Comparison of ENCODE assay signal across 23 cellular contexts in the genomic region with DNA sequence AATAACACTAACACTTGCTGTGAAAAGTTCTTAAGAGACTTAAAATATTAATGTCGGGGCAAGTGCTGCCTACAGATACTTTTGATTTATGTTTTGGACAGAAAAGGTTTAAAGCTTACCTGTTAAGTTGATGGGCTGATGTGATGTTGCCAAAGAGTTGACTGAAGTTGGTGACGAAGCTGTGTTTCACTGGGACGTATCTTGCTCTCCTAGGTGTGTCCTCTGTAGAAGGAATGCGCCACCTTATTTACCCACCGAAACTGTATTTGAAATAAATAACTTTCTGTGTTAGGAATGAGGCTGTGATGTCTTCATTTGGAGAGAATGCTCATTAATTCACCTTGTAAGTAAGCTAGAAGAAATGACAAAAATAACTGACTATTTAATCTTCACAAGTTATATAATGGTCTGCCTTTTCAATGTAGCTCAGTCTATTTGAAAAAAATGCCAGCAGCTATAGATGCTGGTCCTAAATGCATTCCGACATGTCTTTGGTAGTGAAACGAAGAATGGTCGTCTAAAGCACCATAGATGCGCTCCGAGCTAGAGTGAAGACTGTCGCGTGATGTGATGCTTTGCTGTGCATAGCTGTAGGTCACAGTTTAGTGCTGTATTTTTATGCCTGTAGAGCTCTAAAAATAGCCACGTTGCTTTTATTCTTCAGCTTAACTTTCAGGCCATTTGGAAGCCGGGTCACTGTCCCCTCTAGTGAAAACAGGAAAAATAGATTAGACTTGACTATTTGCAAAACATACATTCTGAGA. TPM values are rescaled to one million over a fixed set of nuclear protein-coding genes. Genes with fewer than 3 reads are reported as not detected.
DNase-seq lines count a peak whose midpoint lies in the region; ATAC-seq, FAIRE-seq and TF ChIP-seq lines count a peak whose summit lies in the region.
"Had no signal": no experiment of that assay in that cellular context is flagged by ENCODE, and none has a peak within 500 bp of the region (broad histone marks: within the 10 kb centered on the region; RNA-seq: fewer than 3 reads in every experiment).

A gene (minus strand): TSS at position 557 of the 764 bp plus-strand sequence. CDS start 834 bp downstream, outside the sequence.

- H3K27me3 Mint-ChIP-seq in endothelial cell (ENCODE audit: unreplicated experiment), result no peaks in the 10 kb centered on the region

- DNase-seq in HepG2 (ENCODE audit: low spot score) (no peak), right lobe of liver (no peak), heart right ventricle (peak in 1 of 2 donors; percentile 17), right cardiac atrium (no peak), dorsolateral prefrontal cortex (no peak), endothelial cell (ENCODE audit: low spot score) (no peak)
- DNase-seq: Caco-2; CD8-positive, alpha-beta memory T cell; DMS 273 treated with DMSO at 0.1 percent for 48 hours; DMS79; GM23248 had no signal

- TF ChIP-seq CTCF in HepG2 (CRISPR knock-in tag; IDR thresholded peaks at IDR 0.05) (no peak), right lobe of liver (IDR thresholded peaks at IDR 0.05) (no peak), heart right ventricle (IDR thresholded peaks at IDR 0.05) (no peak), dorsolateral prefrontal cortex (IDR thresholded peaks at IDR 0.05 in 54 of 56, conservative IDR thresholded peaks at IDR 0.05 in 2 of 56; ENCODE audit: low read depth in 1 of 56, partially characterized antibody in 56 of 56) (no peak), endothelial cell (IDR thresholded peaks at IDR 0.05; ENCODE audit: unreplicated experiment) (no peak)

- no peak within 1 kb of the TSS for H2AFZ ChIP-seq in HepG2 (ENCODE audit: low read length)
- H2AFZ ChIP-seq: GM23248 had no signal

- no TSS peak for BruUV-seq in HepG2 (replicated peaks; lab: Mats Ljungman, UMichigan)

- H3K27ac ChIP-seq in HepG2 (ENCODE audit: extremely low read length, insufficient read depth, low read length) (no peak within 1 kb of the TSS), right lobe of liver (no peak within 1 kb of the TSS), heart right ventricle (peak within 1 kb of the TSS in 9 of 10 donors; percentile 12 to 78 (median 62)), right cardiac atrium (ENCODE audit: low read length) (peak within 1 kb of the TSS; percentile 27), dorsolateral prefrontal cortex (no peak within 1 kb of the TSS)
- H3K27ac ChIP-seq: 22Rv1, GM23248 had no signal

- H3K4me3 Mint-ChIP-seq in endothelial cell (ENCODE audit: unreplicated experiment), result no peak within 1 kb of the TSS
- H3K4me3 Mint-ChIP-seq: CD8-positive, alpha-beta memory T cell; IgD-negative memory B cell had no signal

- ATAC-seq in HepG2 (no peak), right lobe of liver (no peak), heart right ventricle (peak; percentile 73 to 94 (median 86)), right cardiac atrium (peak; percentile 74 to 75), HG02840 (IDR thresholded peaks at IDR 0.05; ENCODE audit: low FRiP score, unreplicated experiment) (no peak), HG02763 (IDR thresholded peaks at IDR 0.05; ENCODE audit: unreplicated experiment) (no peak)
- ATAC-seq: GM12878, HCT116 had no signal

- H3K27me3 ChIP-seq in HepG2 (ENCODE audit: control insufficient read depth in 1 of 2, insufficient read depth in 2 of 2, low read length in 2 of 2), result peaks cover 1 to 24% of the 10 kb centered on the region in 2 experiments
- peaks cover 0 to 6% of the 10 kb centered on the region in 2 donors for H3K27me3 ChIP-seq in right lobe of liver
- H3K27me3 ChIP-seq in heart right ventricle, result peaks cover 0 to 20% (median 0%) of the 10 kb centered on the region in 7 donors
- no peaks in the 10 kb centered on the region for H3K27me3 ChIP-seq in right cardiac atrium (ENCODE audit: control insufficient read depth, insufficient read depth)
- peaks cover 0 to 34% (median 3%) of the 10 kb centered on the region in 45 donors for H3K27me3 ChIP-seq in dorsolateral prefrontal cortex

- no peak within 1 kb of the TSS for H3K4me2 ChIP-seq in HepG2 (ENCODE audit: low read depth, low read length)

- no peak for FAIRE-seq in HepG2 (lab: Jason Lieb, UNC)
- FAIRE-seq: GM12878, GM18507, H54 had no signal

- intact Hi-C loops in HepG2 (cut with micrococcal nuclease; ENCODE audit: unreplicated experiment) (no loop called here), right lobe of liver (cut with DNase I) (loop anchor here in 1 of 2 donors (10.0 kb wide), 1 partner anchor 1103 kb away; no protein-coding TSS in a partner anchor), heart right ventricle (cut with DNase I) (no loop called here), right cardiac atrium (cut with DNase I) (no loop called here), dorsolateral prefrontal cortex (cut with DNase I) (no loop called here)

- H3K4me1 Mint-ChIP-seq in endothelial cell (ENCODE audit: unreplicated experiment), result no peaks in the 10 kb centered on the region
- H3K4me1 Mint-ChIP-seq: CD8-positive, alpha-beta memory T cell; IgD-negative memory B cell had no signal

- H3K9ac ChIP-seq in HepG2 (ENCODE audit: insufficient read depth, low read depth, low read length), result no peak within 1 kb of the TSS
- H3K9ac ChIP-seq: GM23248 had no signal

- TF ChIP-seq RAD21 in HepG2 (CRISPR knock-in tag; IDR thresholded peaks at IDR 0.05), result no peak

- H3K36me3 Mint-ChIP-seq in endothelial cell (ENCODE audit: low read depth, unreplicated experiment), result no peaks in the 10 kb centered on the region
- H3K36me3 Mint-ChIP-seq: CD8-positive, alpha-beta memory T cell; IgD-negative memory B cell had no signal

- no peak for TF ChIP-seq EP300 in HepG2 (IDR thresholded peaks at IDR 0.05; ENCODE audit: low read depth in 2 of 2, low read length in 2 of 2)
- no peak for TF ChIP-seq EP300 in HepG2 (CRISPR knock-in tag; IDR thresholded peaks at IDR 0.05; ENCODE audit: borderline replicate concordance)

- H3K36me3 ChIP-seq in HepG2 (replicated peaks in 1 of 2; ENCODE audit: control insufficient read depth in 1 of 2, insufficient read depth in 2 of 2, low read length in 2 of 2) (no peaks in the 10 kb centered on the region), right lobe of liver (no peaks in the 10 kb centered on the region), heart right ventricle (peaks cover 0 to 6% (median 0%) of the 10 kb centered on the region in 9 donors)

- no peaks in the 10 kb centered on the region for H3K9me3 Mint-ChIP-seq in endothelial cell (ENCODE audit: unreplicated experiment)

- H3K4me3 ChIP-seq in HepG2 (replicated peaks in 1 of 3; ENCODE audit: insufficient read depth in 1 of 3, low read depth in 2 of 3, low read length in 3 of 3), result no peak within 1 kb of the TSS
- H3K4me3 ChIP-seq in right lobe of liver, result no peak within 1 kb of the TSS
- H3K4me3 ChIP-seq in heart right ventricle, result peak within 1 kb of the TSS in 9 of 10 donors; percentile 16 to 55 (median 47)
- H3K4me3 ChIP-seq in right cardiac atrium (ENCODE audit: low read length), result peak within 1 kb of the TSS; percentile 64
- no peak within 1 kb of the TSS for H3K4me3 ChIP-seq in dorsolateral prefrontal cortex
- H3K4me3 ChIP-seq: GM12878, GM23248 had no signal

- in situ Hi-C loops in HepG2 (cut with HindIII; ENCODE audit: extremely low pct_ligation_motif_present, low pct_unique_long_range_greater_than_20kb), result no loop called here

- H3K4me1 ChIP-seq in HepG2 (ENCODE audit: insufficient read depth, low read length) (peaks cover 2% of the 10 kb centered on the region), right lobe of liver (no peaks in the 10 kb centered on the region), heart right ventricle (peaks cover 0 to 28% (median 0%) of the 10 kb centered on the region in 9 donors), right cardiac atrium (ENCODE audit: control insufficient read depth, insufficient read depth, low read length) (peaks cover 1% of the 10 kb centered on the region)
- H3K4me1 ChIP-seq: Caco-2 had no signal

- 46% methylated on average over 14 of the region's 14 CpGs for WGBS in HepG2 (ENCODE audit: low lambda C conversion rate)
- 58% methylated on average over 14 of the region's 14 CpGs for WGBS in right lobe of liver (ENCODE audit: insufficient coverage, low coverage, low lambda C conversion rate, missing lambda C conversion rate)
- WGBS in heart right ventricle, 2 donors, result 30 to 53% methylated on average over 14 of the region's 14 CpGs
- WGBS in right cardiac atrium, result 50% methylated on average over 14 of the region's 14 CpGs

- H3K9me3 ChIP-seq in HepG2 (ENCODE audit: low read length) (0 out of 2 replicates have a peak, but pooled peaks cover 3% of the 10 kb centered on the region), right lobe of liver (no peaks in the 10 kb centered on the region), heart right ventricle (peaks cover 0 to 8% (median 0%) of the 10 kb centered on the region in 11 donors), right cardiac atrium (ENCODE audit: control insufficient read depth, low read length) (no peaks in the 10 kb centered on the region)
- H3K9me3 ChIP-seq: Caco-2 had no signal

- CTCF ChIA-PET in HepG2 (lab: Yijun Ruan, JAX; ENCODE audit: low intra/inter-chr PET ratio, low total read pairs), result no interaction called here

- H3K79me2 ChIP-seq in HepG2 (ENCODE audit: insufficient read depth, low read length), result no peaks in the 10 kb centered on the region

- H4K20me1 ChIP-seq in HepG2 (ENCODE audit: insufficient read depth, low read length), result no peaks in the 10 kb centered on the region

- TF ChIP-seq POLR2A in HepG2 (IDR thresholded peaks at IDR 0.05; ENCODE audit: insufficient read depth in 1 of 2, low read depth in 2 of 2, low read length in 2 of 2) (no peak), right lobe of liver (IDR thresholded peaks at IDR 0.05) (no peak)

- POLR2A ChIA-PET in HepG2 (lab: Yijun Ruan, JAX), result no interaction called here

- no peak within 1 kb of the TSS for H3K27ac Mint-ChIP-seq in endothelial cell (ENCODE audit: unreplicated experiment)
- H3K27ac Mint-ChIP-seq: CD8-positive, alpha-beta memory T cell; IgD-negative memory B cell had no signal

RNA-seq across cellular contexts. Expression of the gene that starts here (rescaled TPM):
- not detected in 2 replicates for total RNA-seq in HepG2 (2016; rRNA removed; fragmentation: Illumina TruSeq; extraction: Trizol)
- not detected in 2 replicates for total RNA-seq in HepG2 (2016; cell fraction: cytosol; rRNA removed; fragmentation: Illumina TruSeq; extraction: Trizol; ENCODE audit: low read depth)
- total RNA-seq in HepG2 (2016; cell fraction: insoluble cytoplasmic fraction; rRNA removed; fragmentation: Illumina TruSeq; extraction: Trizol), result not detected in 2 replicates
- not detected in 2 replicates for total RNA-seq in HepG2 (2016; cell fraction: membrane; rRNA removed; fragmentation: Illumina TruSeq; extraction: Trizol)
- total RNA-seq in HepG2 (2016; cell fraction: nucleus; rRNA removed; fragmentation: Illumina TruSeq; extraction: Trizol), result not detected in 2 replicates
- not detected in 2 replicates for polyA plus RNA-seq in HepG2 (2011; rRNA removed)
- not detected in 2 replicates for polyA plus RNA-seq in HepG2 (2011; cell fraction: cytosol; rRNA removed)
- not detected in 2 replicates for polyA plus RNA-seq in HepG2 (2011; cell fraction: nucleus; rRNA removed)
- polyA plus RNA-seq in HepG2 (2012), result not detected in 2 replicates
- polyA plus RNA-seq in HepG2 (2016; cell fraction: cytosol; fragmentation: Illumina TruSeq; extraction: Trizol; ENCODE audit: low read depth), result not detected in 2 replicates
- not detected in 2 replicates for polyA plus RNA-seq in HepG2 (2016; cell fraction: insoluble cytoplasmic fraction; fragmentation: Illumina TruSeq; extraction: Trizol; ENCODE audit: low read depth)
- polyA plus RNA-seq in HepG2 (2016; cell fraction: membrane; fragmentation: Illumina TruSeq; extraction: Trizol; ENCODE audit: low read depth), result not detected in 2 replicates
- polyA plus RNA-seq in HepG2 (2016; cell fraction: nucleus; fragmentation: Illumina TruSeq; extraction: Trizol; ENCODE audit: insufficient read depth, low read depth), result not detected in 2 replicates
- not detected in 2 replicates for polyA minus RNA-seq in HepG2 (2011; rRNA and poly(A)+ RNA removed; ENCODE audit: low replicate concordance)
- polyA minus RNA-seq in HepG2 (2011; cell fraction: cytosol; rRNA and poly(A)+ RNA removed), result not detected in 2 replicates
- polyA minus RNA-seq in HepG2 (2011; cell fraction: nucleus; rRNA and poly(A)+ RNA removed), result not detected in 2 replicates
- 1 to 10 TPM in 1 of 6 experiments, under 1 TPM in 2, not detected in 3; 0.22 to 1.2 (median 0.25) TPM for total RNA-seq in right lobe of liver
- total RNA-seq in heart right ventricle, result 10 to 100 TPM; 17.8 to 42.1 (median 25.3) TPM
- polyA plus RNA-seq in heart right ventricle, result 10 to 100 TPM in 1 of 2 donors, 1 to 10 TPM in 1; 2.9 to 26.6 TPM
- total RNA-seq in right cardiac atrium, result 10 to 100 TPM; 11.2 to 32.1 (median 23.4) TPM
- polyA plus RNA-seq in right cardiac atrium, result 39.6 TPM
- not detected for total RNA-seq in dorsolateral prefrontal cortex
- total RNA-seq in endothelial cell (ENCODE audit: unreplicated experiment), result not detected
- total RNA-seq: A673; Caco-2; CD8-positive, alpha-beta memory T cell; G401; GM12878; GM23248; HT-29 had no signal
- polyA plus RNA-seq: BJ; CD8-positive, alpha-beta memory T cell; GM12878; GM23248; IgD-negative memory B cell had no signal

Comparison
In these comparisons a context has a peak if more than half of its experiments do, and no peak if none do; other contexts are left out.
1. RNA of the gene that starts here (total RNA-seq): 11.2 to 32.1 TPM in right cardiac atrium and 17.8 to 42.1 TPM in heart right ventricle; 0.22 to 1.2 TPM in right lobe of liver, not detected in HepG2, not detected in dorsolateral prefrontal cortex and not detected in endothelial cell (single experiment); every median in the first group is over 4 times any median in the second.
2. ATAC-seq: peak in heart right ventricle (8 of 8) and right cardiac atrium (2 of 2); none in HepG2 (single experiment), right lobe of liver (0 of 4), HG02840 (single experiment) and HG02763 (single experiment).
3. H3K27ac ChIP-seq: peak in heart right ventricle (9 of 10) and right cardiac atrium (single experiment); none in HepG2 (single experiment), right lobe of liver (0 of 3) and dorsolateral prefrontal cortex (0 of 59).
4. H3K4me3 ChIP-seq: peak in heart right ventricle (9 of 10) and right cardiac atrium (single experiment); none in HepG2 (0 of 3), right lobe of liver (0 of 3) and dorsolateral prefrontal cortex (0 of 59).